8 cellular contexts compared by ENCODE assay signal in genomic region chr12:48542300-48542928, GRCh38. TPM values are rescaled to one million over a fixed set of nuclear protein-coding genes. Genes with fewer than 3 reads are reported as not detected.
DNase-seq lines count a peak whose midpoint lies in the region; ATAC-seq and TF ChIP-seq lines count a peak whose summit lies in the region.

No MANE protein-coding gene starts in this region.

- no peak overlapping the region for H3K27ac ChIP-seq in HL-60 (replicated peaks)

- ATAC-seq in HG02642 (IDR thresholded peaks at IDR 0.05; ENCODE audit: poor library complexity, unreplicated experiment), result no peak
- ATAC-seq in GM19463 (IDR thresholded peaks at IDR 0.05; ENCODE audit: unreplicated experiment), result no peak

- peak; percentile 90 for TF ChIP-seq CTCF in HL-60 (IDR thresholded peaks at IDR 0.05; ENCODE audit: insufficient read depth, low read length)

- DNase-seq in DMS114 treated with DMSO at 0.1 percent for 48 hours (lab: John Stamatoyannopoulos, UW; ENCODE audit: unreplicated experiment) (peak; percentile 28), HL-60 (ENCODE audit: low read depth in 1 of 2, low spot score in 1 of 2) (peak; percentile 21 to 52), SKM-1 treated with dmso at 0.1 percent for 144 hours (lab: John Stamatoyannopoulos, UW; ENCODE audit: unreplicated experiment) (peak; percentile 32), myocyte (ENCODE audit: low read depth) (peak; percentile 47), SK-N-DZ (ENCODE audit: low spot score) (no peak)
- DNase-seq in central memory CD4-positive, alpha-beta T cell, result peak; percentile 10

- no peaks in the 10 kb centered on the region for H3K27me3 ChIP-seq in HL-60 (ENCODE audit: insufficient read depth, poor library complexity, severe bottlenecking)

- no peak overlapping the region for H3K4me3 ChIP-seq in HL-60 (replicated peaks; ENCODE audit: insufficient read depth, low read length)

RNA-seq across cellular contexts. Expression of gene OR8S1, which starts 17.0 kb away (rescaled TPM):
- total RNA-seq in myocyte, result not detected in 2 replicates
- not detected for polyA plus RNA-seq in myocyte (2012)
- not detected in 2 replicates for polyA plus RNA-seq in SK-N-DZ (2014; cell fraction: cytosol; rRNA removed)
- polyA plus RNA-seq in SK-N-DZ (2014; cell fraction: nucleus; rRNA removed), result not detected in 2 replicates

RNA-seq across cellular contexts. Expression of gene LALBA, which starts 27.4 kb away (rescaled TPM):
- not detected in 2 replicates for total RNA-seq in myocyte
- not detected for polyA plus RNA-seq in myocyte (2012)
- polyA plus RNA-seq in SK-N-DZ (2014; cell fraction: cytosol; rRNA removed), result not detected in 2 replicates
- not detected in 2 replicates for polyA plus RNA-seq in SK-N-DZ (2014; cell fraction: nucleus; rRNA removed)
